Comparison of ENCODE assay signal across 1 cellular context in genomic region chr15:64743691-64744090, GRCh38.
TF ChIP-seq lines count a peak whose summit lies in the region.

No MANE protein-coding gene starts in this region.

TF ChIP-seq in HepG2, 621 proteins besides CTCF, POLR2A, EP300 and RAD21:
- peak; percentile 35; the same call in 1 of the 2 replicates for TF ChIP-seq ZNF770 (CRISPR knock-in tag; IDR thresholded peaks at IDR 0.05)
- TF ChIP-seq HNF4G (IDR thresholded peaks at IDR 0.05; ENCODE audit: borderline replicate concordance, low read depth, low read length): no peak
- no peak for TF ChIP-seq HNF4G (CRISPR knock-in tag; IDR thresholded peaks at IDR 0.05; ENCODE audit: borderline replicate concordance, low read depth)
